8 cellular contexts compared by ENCODE assay signal in genomic region chr1:40059292-40059959, GRCh38. TPM values are rescaled to one million over a fixed set of nuclear protein-coding genes. Genes with fewer than 3 reads are reported as not detected.
A peak's percentile ranks its signal among the peaks of the same experiment; 100 is the strongest.
DNase-seq lines count a peak whose midpoint lies in the region; ATAC-seq lines count a peak whose summit lies in the region.

No MANE protein-coding gene starts in this region.

- H3K4me3 Mint-ChIP-seq in activated naive CD4-positive, alpha-beta T cell treated with anti-CD3 and anti-CD28 coated beads, Interleukin-2, amount 10 ng/mL, durations not matched to agents 7 days and 5 days, result peak overlapping the region; percentile 60

- no peaks in the 10 kb centered on the region for H3K27me3 Mint-ChIP-seq in activated naive CD4-positive, alpha-beta T cell treated with anti-CD3 and anti-CD28 coated beads, Interleukin-2, amount 10 ng/mL, durations not matched to agents 7 days and 5 days

- CTCF ChIA-PET in activated naive CD4-positive, alpha-beta T cell treated with anti-CD3 and anti-CD28 coated beads, Interleukin-2, amount 10 ng/mL, durations not matched to agents 7 days and 5 days (lab: Charles Lee), result interaction anchor here (0.7 to 1.3 kb wide), 4 partner anchors 10 to 290 kb away, joined by 3 to 5 read pairs (median 4); partner anchors contain the start of gene CAP1

- peaks cover 93% of the 10 kb centered on the region for H3K4me1 Mint-ChIP-seq in activated naive CD4-positive, alpha-beta T cell treated with anti-CD3 and anti-CD28 coated beads, Interleukin-2, amount 10 ng/mL, durations not matched to agents 7 days and 5 days

- peaks cover 74% of the 10 kb centered on the region for H3K36me3 Mint-ChIP-seq in activated naive CD4-positive, alpha-beta T cell treated with anti-CD3 and anti-CD28 coated beads, Interleukin-2, amount 10 ng/mL, durations not matched to agents 7 days and 5 days

- peak overlapping the region; percentile 97 for H3K27ac Mint-ChIP-seq in activated naive CD4-positive, alpha-beta T cell treated with anti-CD3 and anti-CD28 coated beads, Interleukin-2, amount 10 ng/mL, durations not matched to agents 7 days and 5 days

- H3K9me3 Mint-ChIP-seq in activated naive CD4-positive, alpha-beta T cell treated with anti-CD3 and anti-CD28 coated beads, Interleukin-2, amount 10 ng/mL, durations not matched to agents 7 days and 5 days, result no peaks in the 10 kb centered on the region

- DNase-seq in activated naive CD4-positive, alpha-beta T cell treated with anti-CD3 and anti-CD28 coated beads, Interleukin-2, amount 10 ng/mL, durations not matched to agents 7 days and 5 days, result peak; percentile 42
- DNase-seq in activated naive CD4-positive, alpha-beta T cell (lab: John Stamatoyannopoulos, UW), result no peak
- DNase-seq in NCI-H526 treated with DMSO at 0.1 percent for 48 hours (lab: John Stamatoyannopoulos, UW) (peak; percentile 88), lung microvascular endothelial cell (ENCODE audit: low read depth in 2 of 2) (peak; percentile 81 to 84), NCI-H82 (lab: John Stamatoyannopoulos, UW) (no peak)
- DNase-seq in central memory CD4-positive, alpha-beta T cell, result peak; percentile 37
- no peak for DNase-seq in effector CD8-positive, alpha-beta T cell (lab: John Stamatoyannopoulos, UW)

- no peak for ATAC-seq in HG03097 (IDR thresholded peaks at IDR 0.05; ENCODE audit: low FRiP score, unreplicated experiment)

RNA-seq across cellular contexts. Expression of gene CAP1, which starts 18.9 kb away (rescaled TPM):
- 296 and 327 TPM in 2 replicates for total RNA-seq in lung microvascular endothelial cell

RNA-seq across cellular contexts. Expression of gene PPT1, which starts 37.6 kb away (rescaled TPM):
- 34.7 and 45.1 TPM in 2 replicates for total RNA-seq in lung microvascular endothelial cell

Comparison
In these comparisons a context has a peak if more than half of its experiments do, and no peak if none do; other contexts are left out.
1. DNase-seq: peak in activated naive CD4-positive, alpha-beta T cell treated with anti-CD3 and anti-CD28 coated beads, Interleukin-2, amount 10 ng/mL, durations not matched to agents 7 days and 5 days (single experiment), NCI-H526 treated with DMSO at 0.1 percent for 48 hours (single experiment), central memory CD4-positive, alpha-beta T cell (single experiment) and lung microvascular endothelial cell (2 of 2); none in activated naive CD4-positive, alpha-beta T cell (0 of 4), effector CD8-positive, alpha-beta T cell (single experiment) and NCI-H82 (single experiment).